In genomic region chr9:93168581-93168980, GRCh38 we compare ENCODE assay signal across 21 cellular contexts. TPM values are rescaled to one million over a fixed set of nuclear protein-coding genes. Genes with fewer than 3 reads are reported as not detected.
DNase-seq lines count a peak whose midpoint lies in the region; ATAC-seq, FAIRE-seq and TF ChIP-seq lines count a peak whose summit lies in the region.
"Had no signal": no experiment of that assay in that cellular context is flagged by ENCODE, and none has a peak within 500 bp of the region (broad histone marks: within the 10 kb centered on the region; RNA-seq: fewer than 3 reads in every experiment).

No MANE protein-coding gene starts in this region.

- H3K9me3 ChIP-seq in HepG2 (ENCODE audit: low read length), result no peaks in the 10 kb centered on the region
- H3K9me3 ChIP-seq: BLaER1 had no signal

- no peak for TF ChIP-seq RAD21 in HepG2 (CRISPR knock-in tag; IDR thresholded peaks at IDR 0.05)

- no peaks in the 10 kb centered on the region for H3K36me3 Mint-ChIP-seq in progenitor cell of endocrine pancreas (ENCODE audit: insufficient read depth)
- H3K36me3 Mint-ChIP-seq: CD14-positive monocyte; CD4-positive, alpha-beta memory T cell had no signal

- 34% methylated on average over 5 of the region's 5 CpGs for WGBS in HepG2 (ENCODE audit: low lambda C conversion rate)

- no peaks in the 10 kb centered on the region for H3K36me3 ChIP-seq in HepG2 (replicated peaks in 1 of 2; ENCODE audit: control insufficient read depth in 1 of 2, insufficient read depth in 2 of 2, low read length in 2 of 2)
- H3K36me3 ChIP-seq: BLaER1 had no signal

- no TSS peak for BruUV-seq in HepG2 (replicated peaks; lab: Mats Ljungman, UMichigan)

- H3K27me3 ChIP-seq in HepG2 (ENCODE audit: control insufficient read depth in 1 of 2, insufficient read depth in 2 of 2, low read length in 2 of 2), result peaks cover 5 to 27% of the 10 kb centered on the region in 2 experiments; a peak in 4 of 5 replicates
- H3K27me3 ChIP-seq: BLaER1 had no signal

- POLR2A ChIA-PET in HepG2 (lab: Yijun Ruan, JAX), result interaction anchor here (1.9 kb wide), 1 partner anchor 28 kb away, joined by 4 read pairs; no protein-coding TSS in a partner anchor

- H3K4me1 Mint-ChIP-seq in progenitor cell of endocrine pancreas (ENCODE audit: low read depth), result peaks cover 35% of the 10 kb centered on the region

- H3K27ac ChIP-seq in HepG2 (ENCODE audit: extremely low read length, insufficient read depth, low read length), result no peak overlapping the region
- H3K27ac ChIP-seq: BLaER1, GM23248 had no signal

- intact Hi-C loops in Right ventricle myocardium superior (cut with DNase I) (no loop called here), left cardiac atrium (cut with DNase I) (no loop called here), HepG2 (cut with micrococcal nuclease; ENCODE audit: unreplicated experiment) (no loop called here)

- H3K4me3 ChIP-seq in HepG2 (replicated peaks in 1 of 3; ENCODE audit: insufficient read depth in 1 of 3, low read depth in 2 of 3, low read length in 3 of 3), result no peak overlapping the region
- H3K4me3 ChIP-seq: BLaER1, GM12878, GM23248 had no signal

- TF ChIP-seq POLR2A in HepG2 (IDR thresholded peaks at IDR 0.05; ENCODE audit: insufficient read depth in 1 of 2, low read depth in 2 of 2, low read length in 2 of 2), result no peak

- H3K9me3 Mint-ChIP-seq in progenitor cell of endocrine pancreas (ENCODE audit: low read depth), result no peaks in the 10 kb centered on the region
- H3K9me3 Mint-ChIP-seq: CD14-positive monocyte; CD4-positive, alpha-beta memory T cell; HFFc6; IgD-negative memory B cell had no signal

- no peaks in the 10 kb centered on the region for H4K20me1 ChIP-seq in HepG2 (ENCODE audit: insufficient read depth, low read length)
- H4K20me1 ChIP-seq: BLaER1 had no signal

- no peak for FAIRE-seq in HepG2 (lab: Jason Lieb, UNC)
- FAIRE-seq: GM12878, H54, HTR-8/SVneo had no signal

- peak overlapping the region; percentile 19 for H3K4me3 Mint-ChIP-seq in progenitor cell of endocrine pancreas (ENCODE audit: low read depth)
- H3K4me3 Mint-ChIP-seq: CD4-positive, alpha-beta memory T cell; HFFc6; IgD-negative memory B cell had no signal

- in situ Hi-C loops in HepG2 (cut with HindIII; ENCODE audit: extremely low pct_ligation_motif_present, low pct_unique_long_range_greater_than_20kb), result loop anchor here (25.0 kb wide), 1 partner anchor 269 kb away; no protein-coding TSS in a partner anchor

- peaks cover 38% of the 10 kb centered on the region for H3K4me1 ChIP-seq in HepG2 (ENCODE audit: insufficient read depth, low read length)
- H3K4me1 ChIP-seq: BLaER1 had no signal

- H3K27me3 Mint-ChIP-seq in progenitor cell of endocrine pancreas, result peaks cover 6% of the 10 kb centered on the region
- H3K27me3 Mint-ChIP-seq: CD4-positive, alpha-beta memory T cell had no signal

- ATAC-seq in Right ventricle myocardium superior (ENCODE audit: poor library complexity) (peak; percentile 78), left cardiac atrium (no peak), HepG2 (peak; percentile 72)
- ATAC-seq: GM12878, HCT116 had no signal

- no peak overlapping the region for H2AFZ ChIP-seq in HepG2 (ENCODE audit: low read length)
- H2AFZ ChIP-seq: GM23248 had no signal

- no peak for TF ChIP-seq CTCF in HepG2 (CRISPR knock-in tag; IDR thresholded peaks at IDR 0.05)
- TF ChIP-seq CTCF in progenitor cell of endocrine pancreas (IDR thresholded peaks at IDR 0.05; ENCODE audit: unreplicated experiment), result no peak

- TF ChIP-seq EP300 in HepG2 (IDR thresholded peaks at IDR 0.05; ENCODE audit: low read depth in 2 of 2, low read length in 2 of 2) (no peak), HepG2 (CRISPR knock-in tag; IDR thresholded peaks at IDR 0.05; ENCODE audit: borderline replicate concordance) (no peak)

- H3K79me2 ChIP-seq in HepG2 (ENCODE audit: insufficient read depth, low read length), result no peaks in the 10 kb centered on the region

- H3K9ac ChIP-seq in HepG2 (ENCODE audit: insufficient read depth, low read depth, low read length), result no peak overlapping the region
- H3K9ac ChIP-seq: BLaER1, GM23248 had no signal

- DNase-seq in Right ventricle myocardium superior, result no peak
- DNase-seq in left cardiac atrium, result no peak
- peak; percentile 38 for DNase-seq in ecto neural progenitor cell (ENCODE audit: low spot score)
- no peak for DNase-seq in HepG2 (ENCODE audit: low spot score)
- DNase-seq in progenitor cell of endocrine pancreas (ENCODE audit: low spot score, unreplicated experiment), result no peak
- no peak for DNase-seq in NK-92 treated with Interleukin-12 subunit alpha and Interleukin-12 subunit beta, amount 100 ng/mL, for 24 hours (lab: John Stamatoyannopoulos, UW)
- DNase-seq in stimulated activated CD4-positive, alpha-beta T cell treated with anti-CD3 and anti-CD28 coated beads, Interleukin-4, amount 100 ng/mL, for 24 hours, result no peak
- DNase-seq: 8988T; CD4-positive, alpha-beta memory T cell; DMS153; DMS79 treated with DMSO at 0.1 percent for 48 hours; GM23248; HFFc6 had no signal

- CTCF ChIA-PET in HepG2 (lab: Yijun Ruan, JAX; ENCODE audit: low intra/inter-chr PET ratio, low total read pairs), result no interaction called here

- H3K27ac Mint-ChIP-seq in progenitor cell of endocrine pancreas, result peak overlapping the region; percentile 39
- H3K27ac Mint-ChIP-seq: CD14-positive monocyte, HFFc6, IgD-negative memory B cell had no signal

- H3K4me2 ChIP-seq in HepG2 (ENCODE audit: low read depth, low read length), result peak overlapping the region; percentile 36
- H3K4me2 ChIP-seq: BLaER1 had no signal

TF ChIP-seq in HepG2, 621 proteins besides CTCF, POLR2A, EP300 and RAD21 (continues in another document):
- TF ChIP-seq SOX13 (IDR thresholded peaks at IDR 0.05), result no peak
- no peak for TF ChIP-seq SOX13 (CRISPR knock-in tag; conservative IDR thresholded peaks at IDR 0.05 in 1 of 2, IDR thresholded peaks at IDR 0.05 in 1 of 2)
- no peak for TF ChIP-seq ZNF616 (CRISPR knock-in tag; IDR thresholded peaks at IDR 0.05; ENCODE audit: low read depth)
- TF ChIP-seq PRMT3 (CRISPR knock-in tag; IDR thresholded peaks at IDR 0.05; ENCODE audit: borderline replicate concordance, low read depth), result no peak
- no peak for TF ChIP-seq HOXA3 (CRISPR knock-in tag; IDR thresholded peaks at IDR 0.05)

RNA-seq across cellular contexts. Expression of gene WNK2, which starts 15.4 kb away (rescaled TPM):
- total RNA-seq in Right ventricle myocardium superior, result 222 TPM
- total RNA-seq in left cardiac atrium, result 100 to 1,000 TPM; 174 to 175 TPM
- 10.5 and 16.6 TPM in 2 replicates for total RNA-seq in HepG2 (2016; rRNA removed; fragmentation: Illumina TruSeq; extraction: Trizol)
- total RNA-seq in HepG2 (2016; cell fraction: cytosol; rRNA removed; fragmentation: Illumina TruSeq; extraction: Trizol; ENCODE audit: low read depth), result 2.8 and 5.4 TPM in 2 replicates
- total RNA-seq in HepG2 (2016; cell fraction: insoluble cytoplasmic fraction; rRNA removed; fragmentation: Illumina TruSeq; extraction: Trizol), result 7.9 and 14.6 TPM in 2 replicates
- 9.4 and 9.8 TPM in 2 replicates for total RNA-seq in HepG2 (2016; cell fraction: membrane; rRNA removed; fragmentation: Illumina TruSeq; extraction: Trizol)
- 21.0 and 29.3 TPM in 2 replicates for total RNA-seq in HepG2 (2016; cell fraction: nucleus; rRNA removed; fragmentation: Illumina TruSeq; extraction: Trizol)
- 11.4 and 12.0 TPM in 2 replicates for polyA plus RNA-seq in HepG2 (2011; rRNA removed)
- 3.1 and 5.3 TPM in 2 replicates for polyA plus RNA-seq in HepG2 (2011; cell fraction: cytosol; rRNA removed)
- 98.4 and 126 TPM in 2 replicates for polyA plus RNA-seq in HepG2 (2011; cell fraction: nucleus; rRNA removed)
- 29.1 and 39.4 TPM in 2 replicates for polyA plus RNA-seq in HepG2 (2012)
- 3.2 and 4.2 TPM in 2 replicates for polyA plus RNA-seq in HepG2 (2016; cell fraction: cytosol; fragmentation: Illumina TruSeq; extraction: Trizol; ENCODE audit: low read depth)
- 18.9 and 27.7 TPM in 2 replicates for polyA plus RNA-seq in HepG2 (2016; cell fraction: insoluble cytoplasmic fraction; fragmentation: Illumina TruSeq; extraction: Trizol; ENCODE audit: low read depth)
- polyA plus RNA-seq in HepG2 (2016; cell fraction: membrane; fragmentation: Illumina TruSeq; extraction: Trizol; ENCODE audit: low read depth), result 4.9 and 6.5 TPM in 2 replicates
- polyA plus RNA-seq in HepG2 (2016; cell fraction: nucleus; fragmentation: Illumina TruSeq; extraction: Trizol; ENCODE audit: insufficient read depth, low read depth), result 87.2 and 94.8 TPM in 2 replicates
- polyA minus RNA-seq in HepG2 (2011; rRNA and poly(A)+ RNA removed; ENCODE audit: low replicate concordance), result 8.4 and 22.7 TPM in 2 replicates
- polyA minus RNA-seq in HepG2 (2011; cell fraction: cytosol; rRNA and poly(A)+ RNA removed), result 15.8 and 17.9 TPM in 2 replicates
- polyA minus RNA-seq in HepG2 (2011; cell fraction: nucleus; rRNA and poly(A)+ RNA removed), result 32.8 and 40.0 TPM in 2 replicates
- 302 and 345 TPM in 2 replicates for total RNA-seq in progenitor cell of endocrine pancreas
- total RNA-seq: GM23248, HFFc6 had no signal
- polyA plus RNA-seq: AG04450; CD14-positive monocyte; CD4-positive, alpha-beta memory T cell; GM12878; GM23248 had no signal

RNA-seq across cellular contexts. Expression of gene NINJ1, which starts 34.5 kb away (rescaled TPM):
- 49.2 TPM for total RNA-seq in Right ventricle myocardium superior
- 10 to 100 TPM; 38.4 to 45.9 TPM for total RNA-seq in left cardiac atrium
- 77.1 and 92.1 TPM in 2 replicates for total RNA-seq in HepG2 (2016; rRNA removed; fragmentation: Illumina TruSeq; extraction: Trizol)
- total RNA-seq in HepG2 (2016; cell fraction: cytosol; rRNA removed; fragmentation: Illumina TruSeq; extraction: Trizol; ENCODE audit: low read depth), result 104 and 127 TPM in 2 replicates
- 66.8 and 94.8 TPM in 2 replicates for total RNA-seq in HepG2 (2016; cell fraction: insoluble cytoplasmic fraction; rRNA removed; fragmentation: Illumina TruSeq; extraction: Trizol)
- total RNA-seq in HepG2 (2016; cell fraction: membrane; rRNA removed; fragmentation: Illumina TruSeq; extraction: Trizol), result 149 and 180 TPM in 2 replicates
- 48.9 and 58.7 TPM in 2 replicates for total RNA-seq in HepG2 (2016; cell fraction: nucleus; rRNA removed; fragmentation: Illumina TruSeq; extraction: Trizol)
- 81.2 and 109 TPM in 2 replicates for polyA plus RNA-seq in HepG2 (2011; rRNA removed)
- polyA plus RNA-seq in HepG2 (2011; cell fraction: cytosol; rRNA removed), result 83.2 and 110 TPM in 2 replicates
- 62.3 and 83.6 TPM in 2 replicates for polyA plus RNA-seq in HepG2 (2011; cell fraction: nucleus; rRNA removed)
- polyA plus RNA-seq in HepG2 (2012), result 77.3 and 145 TPM in 2 replicates
- 196 and 226 TPM in 2 replicates for polyA plus RNA-seq in HepG2 (2016; cell fraction: cytosol; fragmentation: Illumina TruSeq; extraction: Trizol; ENCODE audit: low read depth)
- 104 and 130 TPM in 2 replicates for polyA plus RNA-seq in HepG2 (2016; cell fraction: insoluble cytoplasmic fraction; fragmentation: Illumina TruSeq; extraction: Trizol; ENCODE audit: low read depth)
- polyA plus RNA-seq in HepG2 (2016; cell fraction: membrane; fragmentation: Illumina TruSeq; extraction: Trizol; ENCODE audit: low read depth), result 235 and 242 TPM in 2 replicates
- polyA plus RNA-seq in HepG2 (2016; cell fraction: nucleus; fragmentation: Illumina TruSeq; extraction: Trizol; ENCODE audit: insufficient read depth, low read depth), result 122 and 127 TPM in 2 replicates
- 22.5 and 101 TPM in 2 replicates for polyA minus RNA-seq in HepG2 (2011; rRNA and poly(A)+ RNA removed; ENCODE audit: low replicate concordance)
- 26.1 and 26.7 TPM in 2 replicates for polyA minus RNA-seq in HepG2 (2011; cell fraction: cytosol; rRNA and poly(A)+ RNA removed)
- polyA minus RNA-seq in HepG2 (2011; cell fraction: nucleus; rRNA and poly(A)+ RNA removed), result 17.8 and 21.8 TPM in 2 replicates
- 38.1 and 39.5 TPM in 2 replicates for total RNA-seq in progenitor cell of endocrine pancreas

Comparison
In these comparisons a context has a peak if more than half of its experiments do, and no peak if none do; other contexts are left out.
1. ATAC-seq: peak in Right ventricle myocardium superior (single experiment) and HepG2 (single experiment); none in left cardiac atrium (0 of 2).